8 cellular contexts compared by ENCODE assay signal in the genomic region with DNA sequence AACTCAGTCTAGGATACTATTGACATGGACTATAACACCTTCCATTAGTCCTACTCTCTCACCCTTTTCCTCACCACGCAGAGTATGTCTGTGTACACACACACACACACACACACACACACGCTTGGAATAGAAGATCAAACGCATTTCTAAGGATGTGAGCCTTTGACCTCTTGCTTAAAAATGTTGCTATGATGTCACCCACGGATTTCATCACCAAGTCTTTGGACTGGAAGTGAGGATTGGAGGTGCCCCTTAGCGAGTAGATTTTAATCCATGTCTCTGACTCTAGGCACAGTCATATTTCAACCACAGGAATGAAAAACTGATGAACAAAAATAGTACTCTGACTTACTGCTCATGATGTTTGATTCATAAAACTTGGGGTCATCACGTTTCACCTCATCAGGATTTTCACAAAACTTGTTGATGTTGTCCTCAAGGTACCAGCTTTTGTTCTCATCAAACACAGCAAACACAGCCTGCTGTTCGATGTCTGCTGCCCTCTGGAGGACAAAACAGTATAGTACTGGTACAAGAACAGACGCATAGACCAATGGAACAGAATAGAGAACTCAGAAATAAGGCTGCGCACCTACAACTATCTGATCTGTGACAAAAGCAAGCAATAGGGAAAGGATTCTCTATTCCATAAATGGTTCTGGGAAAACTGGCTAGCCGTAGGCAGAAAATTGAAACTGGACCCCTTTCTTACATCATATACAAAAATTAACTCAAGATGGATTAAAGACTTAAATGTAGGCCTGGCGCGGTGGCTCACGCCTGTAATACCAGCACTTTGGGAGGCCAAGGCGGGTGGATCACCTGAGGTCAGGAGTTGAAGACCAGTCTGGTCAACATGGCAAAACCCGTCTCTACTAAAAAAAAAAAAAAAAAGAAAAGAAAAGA. TPM values are rescaled to one million over a fixed set of nuclear protein-coding genes. Genes with fewer than 3 reads are reported as not detected.
A peak's percentile ranks its signal among the peaks of the same experiment; 100 is the strongest.
DNase-seq lines count a peak whose midpoint lies in the region; ATAC-seq and TF ChIP-seq lines count a peak whose summit lies in the region.

No MANE protein-coding gene starts in this region.

- TF ChIP-seq CTCF in epithelial cell of esophagus (IDR thresholded peaks at IDR 0.05; ENCODE audit: insufficient read depth, low read depth, low read length, missing control alignments): peak; percentile 92

- no peaks in the 10 kb centered on the region for H3K9me3 Mint-ChIP-seq in activated T-cell treated with anti-CD3 and anti-CD28 coated beads, Interleukin-2, amount 50 U/mL, for 24 hours
- no peaks in the 10 kb centered on the region for H3K9me3 Mint-ChIP-seq in activated CD4-positive, alpha-beta T cell treated with anti-CD3 and anti-CD28 coated beads, Interleukin-2, amount 10 ng/mL, durations not matched to agents 7 days and 5 days

- CTCF ChIA-PET in activated CD4-positive, alpha-beta T cell treated with anti-CD3 and anti-CD28 coated beads, Interleukin-2, amount 10 ng/mL, durations not matched to agents 7 days and 5 days (lab: Charles Lee): interaction anchor here (0.5 to 2.0 kb wide), 7 partner anchors 15 to 942 kb away, joined by 3 to 8 read pairs (median 3); no protein-coding TSS in a partner anchor

- ATAC-seq in HG03060 (IDR thresholded peaks at IDR 0.05; ENCODE audit: low read depth, unreplicated experiment): peak; percentile 40

- no peaks in the 10 kb centered on the region for H3K27me3 Mint-ChIP-seq in activated T-cell treated with anti-CD3 and anti-CD28 coated beads, Interleukin-2, amount 50 U/mL, for 24 hours
- no peaks in the 10 kb centered on the region for H3K27me3 Mint-ChIP-seq in activated CD4-positive, alpha-beta T cell treated with anti-CD3 and anti-CD28 coated beads, Interleukin-2, amount 10 ng/mL, durations not matched to agents 7 days and 5 days

- no peak overlapping the region for H3K27ac ChIP-seq in substantia nigra (ENCODE audit: low read depth, low read length, poor library complexity, severe bottlenecking)

- no peak overlapping the region for H3K4me3 ChIP-seq in epithelial cell of esophagus (ENCODE audit: low read length)

- POLR2A ChIA-PET in activated CD4-positive, alpha-beta T cell treated with anti-CD3 and anti-CD28 coated beads, Interleukin-2, amount 10 ng/mL, durations not matched to agents 7 days and 5 days (lab: Charles Lee): interaction anchor here (0.6 kb wide), 1 partner anchor 166 kb away, joined by 5 read pairs; no protein-coding TSS in a partner anchor

- DNase-seq in activated T-cell treated with anti-CD3 and anti-CD28 coated beads for 1 hour (ENCODE audit: low read depth) (peak; percentile 20), NCI-H345 treated with DMSO at 0.1 percent for 48 hours (lab: John Stamatoyannopoulos, UW; ENCODE audit: unreplicated experiment) (peak; percentile 48), epithelial cell of esophagus (ENCODE audit: low read depth) (peak; percentile 86), mucosa of gallbladder (ENCODE audit: low spot score) (peak; percentile 72), substantia nigra (lab: John Stamatoyannopoulos, UW) (peak in 33 of 49 donors; percentile 1 to 75 (median 35))
- DNase-seq in activated T-cell treated with anti-CD3 and anti-CD28 coated beads, Interleukin-2, amount 50 U/mL, for 24 hours: no peak
- DNase-seq in activated CD4-positive, alpha-beta T cell treated with anti-CD3 and anti-CD28 coated beads, Interleukin-2, amount 10 ng/mL, durations not matched to agents 7 days and 5 days: peak; percentile 83

- peaks cover 42% of the 10 kb centered on the region for H3K36me3 Mint-ChIP-seq in activated T-cell treated with anti-CD3 and anti-CD28 coated beads, Interleukin-2, amount 50 U/mL, for 24 hours (ENCODE audit: low read depth)
- H3K36me3 Mint-ChIP-seq in activated CD4-positive, alpha-beta T cell treated with anti-CD3 and anti-CD28 coated beads, Interleukin-2, amount 10 ng/mL, durations not matched to agents 7 days and 5 days (ENCODE audit: low read depth): peaks cover 8% of the 10 kb centered on the region

- H3K4me3 Mint-ChIP-seq in activated T-cell treated with anti-CD3 and anti-CD28 coated beads, Interleukin-2, amount 50 U/mL, for 24 hours: no peak overlapping the region
- no peak overlapping the region for H3K4me3 Mint-ChIP-seq in activated CD4-positive, alpha-beta T cell treated with anti-CD3 and anti-CD28 coated beads, Interleukin-2, amount 10 ng/mL, durations not matched to agents 7 days and 5 days

- no peak overlapping the region for H3K27ac Mint-ChIP-seq in activated T-cell treated with anti-CD3 and anti-CD28 coated beads, Interleukin-2, amount 50 U/mL, for 24 hours
- H3K27ac Mint-ChIP-seq in activated CD4-positive, alpha-beta T cell treated with anti-CD3 and anti-CD28 coated beads, Interleukin-2, amount 10 ng/mL, durations not matched to agents 7 days and 5 days: no peak overlapping the region

- peaks cover 3% of the 10 kb centered on the region for H3K4me1 Mint-ChIP-seq in activated T-cell treated with anti-CD3 and anti-CD28 coated beads, Interleukin-2, amount 50 U/mL, for 24 hours (ENCODE audit: low read depth)
- peaks cover 11% of the 10 kb centered on the region for H3K4me1 Mint-ChIP-seq in activated CD4-positive, alpha-beta T cell treated with anti-CD3 and anti-CD28 coated beads, Interleukin-2, amount 10 ng/mL, durations not matched to agents 7 days and 5 days

RNA-seq across cellular contexts. Expression of a gene that starts 39.9 kb away (rescaled TPM):
- 10 to 100 TPM; 12.2 to 15.7 TPM for total RNA-seq in activated CD4-positive, alpha-beta T cell treated with anti-CD3 and anti-CD28 coated beads, Interleukin-2, amount 10 ng/mL, durations not matched to agents 7 days and 5 days
- 154 TPM for total RNA-seq in mucosa of gallbladder
